ENCODE assay signal across 1 cellular context in the genomic region with DNA sequence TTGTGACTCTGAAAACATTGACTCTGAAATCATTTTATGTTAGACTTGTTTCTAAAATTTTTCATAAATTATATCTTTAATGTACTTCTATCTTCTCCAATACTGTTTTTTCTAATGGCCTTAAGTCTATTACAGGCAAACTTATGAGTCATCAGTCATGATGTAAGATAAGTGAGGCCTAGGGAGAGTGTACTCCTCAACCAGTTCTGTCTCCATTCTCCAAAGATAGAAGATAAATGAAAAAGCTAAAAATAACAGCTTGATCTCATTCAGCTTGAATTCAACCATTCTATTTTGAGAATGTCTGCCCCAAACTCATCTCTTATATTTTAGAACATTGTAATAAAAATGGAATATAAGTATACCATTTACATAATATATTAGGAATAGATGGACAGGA.
TF ChIP-seq lines count a peak whose summit lies in the region.

No MANE protein-coding gene starts in this region.

TF ChIP-seq in K562, 482 proteins besides CTCF, POLR2A, EP300 and RAD21 (continued from another document and continues in another):
- TF ChIP-seq, protein P1, sequence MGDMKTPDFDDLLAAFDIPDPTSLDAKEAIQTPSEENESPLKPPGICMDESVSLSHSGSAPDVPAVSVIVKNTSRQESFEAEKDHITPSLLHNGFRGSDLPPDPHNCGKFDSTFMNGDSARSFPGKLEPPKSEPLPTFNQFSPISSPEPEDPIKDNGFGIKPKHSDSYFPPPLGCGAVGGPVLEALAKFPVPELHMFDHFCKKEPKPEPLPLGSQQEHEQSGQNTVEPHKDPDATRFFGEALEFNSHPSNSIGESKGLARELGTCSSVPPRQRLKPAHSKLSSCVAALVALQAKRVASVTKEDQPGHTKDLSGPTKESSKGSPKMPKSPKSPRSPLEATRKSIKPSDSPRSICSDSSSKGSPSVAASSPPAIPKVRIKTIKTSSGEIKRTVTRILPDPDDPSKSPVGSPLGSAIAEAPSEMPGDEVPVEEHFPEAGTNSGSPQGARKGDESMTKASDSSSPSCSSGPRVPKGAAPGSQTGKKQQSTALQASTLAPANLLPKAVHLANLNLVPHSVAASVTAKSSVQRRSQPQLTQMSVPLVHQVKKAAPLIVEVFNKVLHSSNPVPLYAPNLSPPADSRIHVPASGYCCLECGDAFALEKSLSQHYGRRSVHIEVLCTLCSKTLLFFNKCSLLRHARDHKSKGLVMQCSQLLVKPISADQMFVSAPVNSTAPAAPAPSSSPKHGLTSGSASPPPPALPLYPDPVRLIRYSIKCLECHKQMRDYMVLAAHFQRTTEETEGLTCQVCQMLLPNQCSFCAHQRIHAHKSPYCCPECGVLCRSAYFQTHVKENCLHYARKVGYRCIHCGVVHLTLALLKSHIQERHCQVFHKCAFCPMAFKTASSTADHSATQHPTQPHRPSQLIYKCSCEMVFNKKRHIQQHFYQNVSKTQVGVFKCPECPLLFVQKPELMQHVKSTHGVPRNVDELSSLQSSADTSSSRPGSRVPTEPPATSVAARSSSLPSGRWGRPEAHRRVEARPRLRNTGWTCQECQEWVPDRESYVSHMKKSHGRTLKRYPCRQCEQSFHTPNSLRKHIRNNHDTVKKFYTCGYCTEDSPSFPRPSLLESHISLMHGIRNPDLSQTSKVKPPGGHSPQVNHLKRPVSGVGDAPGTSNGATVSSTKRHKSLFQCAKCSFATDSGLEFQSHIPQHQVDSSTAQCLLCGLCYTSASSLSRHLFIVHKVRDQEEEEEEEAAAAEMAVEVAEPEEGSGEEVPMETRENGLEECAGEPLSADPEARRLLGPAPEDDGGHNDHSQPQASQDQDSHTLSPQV (IDR thresholded peaks at IDR 0.05), result 0 out of 2 replicates have a peak, but pooled peaks have one; percentile 32
- TF ChIP-seq RBM25 (IDR thresholded peaks at IDR 0.05; ENCODE audit: low read depth, low read length, severe bottlenecking) (no peak), JUNB (CRISPR knock-in tag; conservative IDR thresholded peaks at IDR 0.05) (peak; percentile 83), EHMT2 (IDR thresholded peaks at IDR 0.05) (no peak), ZFX (CRISPR knock-in tag; IDR thresholded peaks at IDR 0.05) (peak; percentile 48; the same call in 1 of the 2 replicates), PML (IDR thresholded peaks at IDR 0.05; ENCODE audit: low read length) (no peak), U2AF2 (optimal IDR thresholded peaks at IDR 0.05; ENCODE audit: low read depth, low read length) (no peak), ZNF217 (CRISPR knock-in tag; IDR thresholded peaks at IDR 0.05) (no peak), NR1H2 (CRISPR knock-in tag; IDR thresholded peaks at IDR 0.05) (no peak), SREBF1 (IDR thresholded peaks at IDR 0.05; ENCODE audit: borderline replicate concordance, low read depth, low read length) (no peak), CHD1 (IDR thresholded peaks at IDR 0.05; ENCODE audit: low read length) (no peak), HMG20B (CRISPR knock-in tag; IDR thresholded peaks at IDR 0.05) (no peak), NFE2 (IDR thresholded peaks at IDR 0.05; ENCODE audit: low read depth) (peak; percentile 26; the same call in 1 of the 2 replicates), BACH1 (tag; IDR thresholded peaks at IDR 0.05) (no peak), POU5F1 (IDR thresholded peaks at IDR 0.05; ENCODE audit: borderline replicate concordance, low read depth, low read length, partially characterized antibody) (no peak), ZC3H8 (IDR thresholded peaks at IDR 0.05) (no peak), ZSCAN32 (CRISPR knock-in tag; IDR thresholded peaks at IDR 0.05) (no peak), FOS (IDR thresholded peaks at IDR 0.05; ENCODE audit: extremely low read depth, insufficient read length) (peak; percentile 58), MEF2D (tag; conservative IDR thresholded peaks at IDR 0.05; ENCODE audit: low read depth) (peak; percentile 95), ZNF146 (CRISPR knock-in tag; IDR thresholded peaks at IDR 0.05; ENCODE audit: unreplicated experiment) (no peak), ARID1B (IDR thresholded peaks at IDR 0.05) (peak; percentile 82), MYC (IDR thresholded peaks at IDR 0.05; ENCODE audit: low read depth, low read length) (no peak), MYC (CRISPR knock-in tag; IDR thresholded peaks at IDR 0.05; ENCODE audit: borderline replicate concordance, low read depth) (no peak), MAFK (IDR thresholded peaks at IDR 0.05; ENCODE audit: low read length) (no peak; the same call in 1 of the 2 replicates), CBX5 (IDR thresholded peaks at IDR 0.05; ENCODE audit: borderline replicate concordance, low read depth) (no peak), KLF10 (CRISPR knock-in tag; IDR thresholded peaks at IDR 0.05) (no peak), KLF16 (IDR thresholded peaks at IDR 0.05) (no peak), HNRNPK (IDR thresholded peaks at IDR 0.05; ENCODE audit: low read depth, low read length, poor library complexity, severe bottlenecking) (no peak), SRF (CRISPR knock-in tag; IDR thresholded peaks at IDR 0.05) (no peak), SREBF2 (CRISPR knock-in tag; IDR thresholded peaks at IDR 0.05) (no peak), TARDBP (IDR thresholded peaks at IDR 0.05) (no peak), ETV1 (tag; conservative IDR thresholded peaks at IDR 0.05; ENCODE audit: low read depth) (no peak), ZNF324 (CRISPR knock-in tag; IDR thresholded peaks at IDR 0.05) (no peak), ASH1L (IDR thresholded peaks at IDR 0.05; ENCODE audit: borderline replicate concordance, low read depth, partially characterized antibody) (no peak), ZKSCAN1 (IDR thresholded peaks at IDR 0.05; ENCODE audit: low read depth, low read length) (no peak), SMARCA4 (IDR thresholded peaks at IDR 0.05) (peak; percentile 90)
- TF ChIP-seq, protein P2, sequence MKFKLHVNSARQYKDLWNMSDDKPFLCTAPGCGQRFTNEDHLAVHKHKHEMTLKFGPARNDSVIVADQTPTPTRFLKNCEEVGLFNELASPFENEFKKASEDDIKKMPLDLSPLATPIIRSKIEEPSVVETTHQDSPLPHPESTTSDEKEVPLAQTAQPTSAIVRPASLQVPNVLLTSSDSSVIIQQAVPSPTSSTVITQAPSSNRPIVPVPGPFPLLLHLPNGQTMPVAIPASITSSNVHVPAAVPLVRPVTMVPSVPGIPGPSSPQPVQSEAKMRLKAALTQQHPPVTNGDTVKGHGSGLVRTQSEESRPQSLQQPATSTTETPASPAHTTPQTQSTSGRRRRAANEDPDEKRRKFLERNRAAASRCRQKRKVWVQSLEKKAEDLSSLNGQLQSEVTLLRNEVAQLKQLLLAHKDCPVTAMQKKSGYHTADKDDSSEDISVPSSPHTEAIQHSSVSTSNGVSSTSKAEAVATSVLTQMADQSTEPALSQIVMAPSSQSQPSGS (CRISPR knock-in tag; IDR thresholded peaks at IDR 0.05), result no peak
- TF ChIP-seq, protein P3, sequence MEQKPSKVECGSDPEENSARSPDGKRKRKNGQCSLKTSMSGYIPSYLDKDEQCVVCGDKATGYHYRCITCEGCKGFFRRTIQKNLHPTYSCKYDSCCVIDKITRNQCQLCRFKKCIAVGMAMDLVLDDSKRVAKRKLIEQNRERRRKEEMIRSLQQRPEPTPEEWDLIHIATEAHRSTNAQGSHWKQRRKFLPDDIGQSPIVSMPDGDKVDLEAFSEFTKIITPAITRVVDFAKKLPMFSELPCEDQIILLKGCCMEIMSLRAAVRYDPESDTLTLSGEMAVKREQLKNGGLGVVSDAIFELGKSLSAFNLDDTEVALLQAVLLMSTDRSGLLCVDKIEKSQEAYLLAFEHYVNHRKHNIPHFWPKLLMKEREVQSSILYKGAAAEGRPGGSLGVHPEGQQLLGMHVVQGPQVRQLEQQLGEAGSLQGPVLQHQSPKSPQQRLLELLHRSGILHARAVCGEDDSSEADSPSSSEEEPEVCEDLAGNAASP (IDR thresholded peaks at IDR 0.05), result no peak
- TF ChIP-seq, protein P4, sequence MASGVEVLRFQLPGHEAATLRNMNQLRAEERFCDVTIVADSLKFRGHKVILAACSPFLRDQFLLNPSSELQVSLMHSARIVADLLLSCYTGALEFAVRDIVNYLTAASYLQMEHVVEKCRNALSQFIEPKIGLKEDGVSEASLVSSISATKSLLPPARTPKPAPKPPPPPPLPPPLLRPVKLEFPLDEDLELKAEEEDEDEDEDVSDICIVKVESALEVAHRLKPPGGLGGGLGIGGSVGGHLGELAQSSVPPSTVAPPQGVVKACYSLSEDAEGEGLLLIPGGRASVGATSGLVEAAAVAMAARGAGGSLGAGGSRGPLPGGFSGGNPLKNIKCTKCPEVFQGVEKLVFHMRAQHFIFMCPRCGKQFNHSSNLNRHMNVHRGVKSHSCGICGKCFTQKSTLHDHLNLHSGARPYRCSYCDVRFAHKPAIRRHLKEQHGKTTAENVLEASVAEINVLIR (CRISPR knock-in tag; IDR thresholded peaks at IDR 0.05), result no peak
- TF ChIP-seq, protein P5, sequence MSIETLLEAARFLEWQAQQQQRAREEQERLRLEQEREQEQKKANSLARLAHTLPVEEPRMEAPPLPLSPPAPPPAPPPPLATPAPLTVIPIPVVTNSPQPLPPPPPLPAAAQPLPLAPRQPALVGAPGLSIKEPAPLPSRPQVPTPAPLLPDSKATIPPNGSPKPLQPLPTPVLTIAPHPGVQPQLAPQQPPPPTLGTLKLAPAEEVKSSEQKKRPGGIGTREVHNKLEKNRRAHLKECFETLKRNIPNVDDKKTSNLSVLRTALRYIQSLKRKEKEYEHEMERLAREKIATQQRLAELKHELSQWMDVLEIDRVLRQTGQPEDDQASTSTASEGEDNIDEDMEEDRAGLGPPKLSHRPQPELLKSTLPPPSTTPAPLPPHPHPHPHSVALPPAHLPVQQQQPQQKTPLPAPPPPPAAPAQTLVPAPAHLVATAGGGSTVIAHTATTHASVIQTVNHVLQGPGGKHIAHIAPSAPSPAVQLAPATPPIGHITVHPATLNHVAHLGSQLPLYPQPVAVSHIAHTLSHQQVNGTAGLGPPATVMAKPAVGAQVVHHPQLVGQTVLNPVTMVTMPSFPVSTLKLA (conservative IDR thresholded peaks at IDR 0.05), result no peak
- TF ChIP-seq, protein P6, sequence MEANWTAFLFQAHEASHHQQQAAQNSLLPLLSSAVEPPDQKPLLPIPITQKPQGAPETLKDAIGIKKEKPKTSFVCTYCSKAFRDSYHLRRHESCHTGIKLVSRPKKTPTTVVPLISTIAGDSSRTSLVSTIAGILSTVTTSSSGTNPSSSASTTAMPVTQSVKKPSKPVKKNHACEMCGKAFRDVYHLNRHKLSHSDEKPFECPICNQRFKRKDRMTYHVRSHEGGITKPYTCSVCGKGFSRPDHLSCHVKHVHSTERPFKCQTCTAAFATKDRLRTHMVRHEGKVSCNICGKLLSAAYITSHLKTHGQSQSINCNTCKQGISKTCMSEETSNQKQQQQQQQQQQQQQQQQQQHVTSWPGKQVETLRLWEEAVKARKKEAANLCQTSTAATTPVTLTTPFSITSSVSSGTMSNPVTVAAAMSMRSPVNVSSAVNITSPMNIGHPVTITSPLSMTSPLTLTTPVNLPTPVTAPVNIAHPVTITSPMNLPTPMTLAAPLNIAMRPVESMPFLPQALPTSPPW (CRISPR knock-in tag; IDR thresholded peaks at IDR 0.05), result peak; percentile 26; the same call in 1 of the 2 replicates
- TF ChIP-seq, protein P7, sequence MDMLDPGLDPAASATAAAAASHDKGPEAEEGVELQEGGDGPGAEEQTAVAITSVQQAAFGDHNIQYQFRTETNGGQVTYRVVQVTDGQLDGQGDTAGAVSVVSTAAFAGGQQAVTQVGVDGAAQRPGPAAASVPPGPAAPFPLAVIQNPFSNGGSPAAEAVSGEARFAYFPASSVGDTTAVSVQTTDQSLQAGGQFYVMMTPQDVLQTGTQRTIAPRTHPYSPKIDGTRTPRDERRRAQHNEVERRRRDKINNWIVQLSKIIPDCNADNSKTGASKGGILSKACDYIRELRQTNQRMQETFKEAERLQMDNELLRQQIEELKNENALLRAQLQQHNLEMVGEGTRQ (CRISPR knock-in tag; IDR thresholded peaks at IDR 0.05), result no peak
- TF ChIP-seq, protein P8, sequence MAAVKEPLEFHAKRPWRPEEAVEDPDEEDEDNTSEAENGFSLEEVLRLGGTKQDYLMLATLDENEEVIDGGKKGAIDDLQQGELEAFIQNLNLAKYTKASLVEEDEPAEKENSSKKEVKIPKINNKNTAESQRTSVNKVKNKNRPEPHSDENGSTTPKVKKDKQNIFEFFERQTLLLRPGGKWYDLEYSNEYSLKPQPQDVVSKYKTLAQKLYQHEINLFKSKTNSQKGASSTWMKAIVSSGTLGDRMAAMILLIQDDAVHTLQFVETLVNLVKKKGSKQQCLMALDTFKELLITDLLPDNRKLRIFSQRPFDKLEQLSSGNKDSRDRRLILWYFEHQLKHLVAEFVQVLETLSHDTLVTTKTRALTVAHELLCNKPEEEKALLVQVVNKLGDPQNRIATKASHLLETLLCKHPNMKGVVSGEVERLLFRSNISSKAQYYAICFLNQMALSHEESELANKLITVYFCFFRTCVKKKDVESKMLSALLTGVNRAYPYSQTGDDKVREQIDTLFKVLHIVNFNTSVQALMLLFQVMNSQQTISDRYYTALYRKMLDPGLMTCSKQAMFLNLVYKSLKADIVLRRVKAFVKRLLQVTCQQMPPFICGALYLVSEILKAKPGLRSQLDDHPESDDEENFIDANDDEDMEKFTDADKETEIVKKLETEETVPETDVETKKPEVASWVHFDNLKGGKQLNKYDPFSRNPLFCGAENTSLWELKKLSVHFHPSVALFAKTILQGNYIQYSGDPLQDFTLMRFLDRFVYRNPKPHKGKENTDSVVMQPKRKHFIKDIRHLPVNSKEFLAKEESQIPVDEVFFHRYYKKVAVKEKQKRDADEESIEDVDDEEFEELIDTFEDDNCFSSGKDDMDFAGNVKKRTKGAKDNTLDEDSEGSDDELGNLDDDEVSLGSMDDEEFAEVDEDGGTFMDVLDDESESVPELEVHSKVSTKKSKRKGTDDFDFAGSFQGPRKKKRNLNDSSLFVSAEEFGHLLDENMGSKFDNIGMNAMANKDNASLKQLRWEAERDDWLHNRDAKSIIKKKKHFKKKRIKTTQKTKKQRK (IDR thresholded peaks at IDR 0.05; ENCODE audit: borderline replicate concordance, low read depth, low read length), result no peak
- TF ChIP-seq, protein P9, sequence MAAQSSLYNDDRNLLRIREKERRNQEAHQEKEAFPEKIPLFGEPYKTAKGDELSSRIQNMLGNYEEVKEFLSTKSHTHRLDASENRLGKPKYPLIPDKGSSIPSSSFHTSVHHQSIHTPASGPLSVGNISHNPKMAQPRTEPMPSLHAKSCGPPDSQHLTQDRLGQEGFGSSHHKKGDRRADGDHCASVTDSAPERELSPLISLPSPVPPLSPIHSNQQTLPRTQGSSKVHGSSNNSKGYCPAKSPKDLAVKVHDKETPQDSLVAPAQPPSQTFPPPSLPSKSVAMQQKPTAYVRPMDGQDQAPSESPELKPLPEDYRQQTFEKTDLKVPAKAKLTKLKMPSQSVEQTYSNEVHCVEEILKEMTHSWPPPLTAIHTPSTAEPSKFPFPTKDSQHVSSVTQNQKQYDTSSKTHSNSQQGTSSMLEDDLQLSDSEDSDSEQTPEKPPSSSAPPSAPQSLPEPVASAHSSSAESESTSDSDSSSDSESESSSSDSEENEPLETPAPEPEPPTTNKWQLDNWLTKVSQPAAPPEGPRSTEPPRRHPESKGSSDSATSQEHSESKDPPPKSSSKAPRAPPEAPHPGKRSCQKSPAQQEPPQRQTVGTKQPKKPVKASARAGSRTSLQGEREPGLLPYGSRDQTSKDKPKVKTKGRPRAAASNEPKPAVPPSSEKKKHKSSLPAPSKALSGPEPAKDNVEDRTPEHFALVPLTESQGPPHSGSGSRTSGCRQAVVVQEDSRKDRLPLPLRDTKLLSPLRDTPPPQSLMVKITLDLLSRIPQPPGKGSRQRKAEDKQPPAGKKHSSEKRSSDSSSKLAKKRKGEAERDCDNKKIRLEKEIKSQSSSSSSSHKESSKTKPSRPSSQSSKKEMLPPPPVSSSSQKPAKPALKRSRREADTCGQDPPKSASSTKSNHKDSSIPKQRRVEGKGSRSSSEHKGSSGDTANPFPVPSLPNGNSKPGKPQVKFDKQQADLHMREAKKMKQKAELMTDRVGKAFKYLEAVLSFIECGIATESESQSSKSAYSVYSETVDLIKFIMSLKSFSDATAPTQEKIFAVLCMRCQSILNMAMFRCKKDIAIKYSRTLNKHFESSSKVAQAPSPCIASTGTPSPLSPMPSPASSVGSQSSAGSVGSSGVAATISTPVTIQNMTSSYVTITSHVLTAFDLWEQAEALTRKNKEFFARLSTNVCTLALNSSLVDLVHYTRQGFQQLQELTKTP (IDR thresholded peaks at IDR 0.05; ENCODE audit: low read depth in 1 of 2, partially characterized antibody in 2 of 2), result no peak
